27 cellular contexts compared by ENCODE assay signal in genomic region chr10:113907166-113907565, GRCh38. TPM values are rescaled to one million over a fixed set of nuclear protein-coding genes. Genes with fewer than 3 reads are reported as not detected.
A peak's percentile ranks its signal among the peaks of the same experiment; 100 is the strongest.
DNase-seq lines count a peak whose midpoint lies in the region; ATAC-seq and TF ChIP-seq lines count a peak whose summit lies in the region.
"Had no signal": no experiment of that assay in that cellular context is flagged by ENCODE, and none has a peak within 500 bp of the region (broad histone marks: within the 10 kb centered on the region; RNA-seq: fewer than 3 reads in every experiment).

No MANE protein-coding gene starts in this region.

- no peaks in the 10 kb centered on the region for H3K9me3 ChIP-seq in SJCRH30 (replicated peaks)
- no peaks in the 10 kb centered on the region for H3K9me3 ChIP-seq in trophoblast cell (ENCODE audit: insufficient read depth, low read depth, low read length)
- H3K9me3 ChIP-seq: gastrocnemius medialis, stomach, upper lobe of right lung had no signal

- no peak overlapping the region for H3K18ac ChIP-seq in trophoblast cell (ENCODE audit: low read length)

- no peak overlapping the region for H3K4me3 ChIP-seq in SJCRH30
- H3K4me3 ChIP-seq in choroid plexus epithelial cell (ENCODE audit: low read depth, low read length): no peak overlapping the region
- H3K4me3 ChIP-seq in trophoblast cell (ENCODE audit: low read depth, low read length): no peak overlapping the region
- H3K4me3 ChIP-seq: dorsolateral prefrontal cortex, gastrocnemius medialis, lung, stomach, upper lobe of right lung had no signal

- H3K14ac ChIP-seq in trophoblast cell (ENCODE audit: low read length): no peak overlapping the region

- H3K4me1 ChIP-seq in SJCRH30 (peaks cover 15% of the 10 kb centered on the region; the same call in 1 of the 2 replicates), trophoblast cell (ENCODE audit: control insufficient read depth in 1 of 2, insufficient read depth in 2 of 2, low read length in 2 of 2) (no peaks in the 10 kb centered on the region)
- H3K4me1 ChIP-seq: gastrocnemius medialis had no signal

- no peak overlapping the region for H2AFZ ChIP-seq in trophoblast cell (ENCODE audit: insufficient read depth, low read length, poor library complexity)

- H3K79me1 ChIP-seq in trophoblast cell (ENCODE audit: low read length): no peaks in the 10 kb centered on the region

- H2BK12ac ChIP-seq in trophoblast cell (ENCODE audit: low read length): no peak overlapping the region

- peaks cover 25% of the 10 kb centered on the region for H3K36me3 Mint-ChIP-seq in type B pancreatic cell

- H3K9ac ChIP-seq in trophoblast cell (ENCODE audit: low read length): no peak overlapping the region
- H3K9ac ChIP-seq: KMS-11 had no signal

- H2AK5ac ChIP-seq in trophoblast cell (ENCODE audit: low read length): no peak overlapping the region

- no peak overlapping the region for H4K12ac ChIP-seq in trophoblast cell (ENCODE audit: low read depth, low read length)

- no peak overlapping the region for H2BK5ac ChIP-seq in trophoblast cell (ENCODE audit: low read depth, low read length, poor library complexity)

- no peaks in the 10 kb centered on the region for H3K79me2 ChIP-seq in trophoblast cell (ENCODE audit: control insufficient read depth, insufficient read depth, low read length, poor library complexity)

- DNase-seq in EL: peak; percentile 21
- peak; percentile 8 to 63 for DNase-seq in SJCRH30
- DNase-seq in choroid plexus epithelial cell (ENCODE audit: low read depth): peak; percentile 95
- DNase-seq in trophoblast cell: peak; percentile 3 to 31
- no peak for DNase-seq in hypothalamus (lab: John Stamatoyannopoulos, UW)
- no peak for DNase-seq in type B pancreatic cell (ENCODE audit: extremely low spot score, unreplicated experiment)
- DNase-seq in activated naive CD4-positive, alpha-beta T cell treated with Interleukin-2 at 50 U/mL for 16 hours: no peak
- DNase-seq: activated B cell treated with CpG ODN at 0.5 μM for 24 hours; activated CD4-positive, alpha-beta T cell treated with anti-CD3 and anti-CD28 coated beads, Interleukin-2, amount 50 U/mL, for 48 hours; activated effector memory CD4-positive, alpha-beta T cell treated with Interleukin-2 at 50 U/mL for 16 hours; activated naive CD8-positive, alpha-beta T cell treated with anti-CD3 and anti-CD28 coated beads, Interleukin-2, amount 50 U/mL, for 24 hours; caudate nucleus; dorsolateral prefrontal cortex; gastrocnemius medialis; H7; islet precursor cell; MV-4-11; NCI-H187 treated with DMSO at 0.1 percent for 48 hours; NCI-H526 treated with DMSO at 0.1 percent for 48 hours; nucleus accumbens; RPMI8226; stomach; upper lobe of right lung had no signal

- H3K4ac ChIP-seq in trophoblast cell (ENCODE audit: low read depth, low read length): no peak overlapping the region

- ATAC-seq in HG03097 (IDR thresholded peaks at IDR 0.05; ENCODE audit: low FRiP score, unreplicated experiment): no peak
- ATAC-seq: activated naive CD8-positive, alpha-beta T cell treated with anti-CD3 and anti-CD28 coated beads, Interleukin-2, amount 50 U/mL, for 24 hours; gastrocnemius medialis; upper lobe of right lung had no signal

- H4K8ac ChIP-seq in trophoblast cell (ENCODE audit: low read depth, low read length): no peak overlapping the region

- no peaks in the 10 kb centered on the region for H3K9me3 Mint-ChIP-seq in type B pancreatic cell
- H3K9me3 Mint-ChIP-seq: activated B cell treated with CpG ODN at 0.5 μM for 24 hours; activated naive CD8-positive, alpha-beta T cell treated with anti-CD3 and anti-CD28 coated beads, Interleukin-2, amount 50 U/mL, for 24 hours had no signal

- WGBS in trophoblast cell (ENCODE audit: extremely low coverage, insufficient coverage, insufficient read length): no CpG with 5 or more reads among the region's 3 CpGs

- no peaks in the 10 kb centered on the region for H3K27me3 Mint-ChIP-seq in type B pancreatic cell
- H3K27me3 Mint-ChIP-seq: activated B cell treated with CpG ODN at 0.5 μM for 24 hours; activated naive CD8-positive, alpha-beta T cell treated with anti-CD3 and anti-CD28 coated beads, Interleukin-2, amount 50 U/mL, for 24 hours had no signal

- no peak overlapping the region for H3K27ac Mint-ChIP-seq in type B pancreatic cell
- H3K27ac Mint-ChIP-seq: activated B cell treated with CpG ODN at 0.5 μM for 24 hours; activated naive CD8-positive, alpha-beta T cell treated with anti-CD3 and anti-CD28 coated beads, Interleukin-2, amount 50 U/mL, for 24 hours had no signal

- H3K27me3 ChIP-seq in SJCRH30 (no peaks in the 10 kb centered on the region), trophoblast cell (ENCODE audit: insufficient read depth, low read length) (no peaks in the 10 kb centered on the region)
- H3K27me3 ChIP-seq: dorsolateral prefrontal cortex, gastrocnemius medialis, stomach, upper lobe of right lung had no signal

- H3K4me1 Mint-ChIP-seq in type B pancreatic cell (ENCODE audit: unreplicated experiment): no peaks in the 10 kb centered on the region
- H3K4me1 Mint-ChIP-seq: activated B cell treated with CpG ODN at 0.5 μM for 24 hours; activated naive CD8-positive, alpha-beta T cell treated with anti-CD3 and anti-CD28 coated beads, Interleukin-2, amount 50 U/mL, for 24 hours had no signal

- H3K27ac ChIP-seq in SJCRH30 (peak overlapping the region; percentile 34; the same call in 1 of the 2 replicates), trophoblast cell (ENCODE audit: low read depth, low read length) (no peak overlapping the region)
- H3K27ac ChIP-seq: C4-2B, dorsolateral prefrontal cortex, gastrocnemius medialis, KMS-11, stomach, upper lobe of right lung had no signal

- no peak overlapping the region for H4K91ac ChIP-seq in trophoblast cell (ENCODE audit: low read depth, low read length)

- no peak overlapping the region for H3K23ac ChIP-seq in trophoblast cell (ENCODE audit: low read length)

- TF ChIP-seq CTCF in choroid plexus epithelial cell (conservative IDR thresholded peaks at IDR 0.05; ENCODE audit: low read depth, low read length) (no peak), type B pancreatic cell (conservative IDR thresholded peaks at IDR 0.05) (no peak)

- H3K4me2 ChIP-seq in trophoblast cell (ENCODE audit: low read length): no peak overlapping the region
- H3K4me2 ChIP-seq: KMS-11 had no signal

- H3K36me3 ChIP-seq in SJCRH30 (peaks cover 50% of the 10 kb centered on the region), trophoblast cell (ENCODE audit: control insufficient read depth in 1 of 2, insufficient read depth in 2 of 2, low read length in 2 of 2) (peaks cover 2 to 7% of the 10 kb centered on the region in 2 experiments)

- H3K4me3 Mint-ChIP-seq in type B pancreatic cell: no peak overlapping the region
- H3K4me3 Mint-ChIP-seq: activated B cell treated with CpG ODN at 0.5 μM for 24 hours; activated naive CD8-positive, alpha-beta T cell treated with anti-CD3 and anti-CD28 coated beads, Interleukin-2, amount 50 U/mL, for 24 hours had no signal

- no peak overlapping the region for H2BK120ac ChIP-seq in trophoblast cell (ENCODE audit: insufficient read depth, low read length, poor library complexity)

RNA-seq across cellular contexts. Expression of gene NHLRC2, which starts 52.7 kb away (rescaled TPM):
- total RNA-seq in SJCRH30 (2014; rRNA removed; shearing (Covaris generic)): 22.1 and 28.6 TPM in 2 replicates
- polyA plus RNA-seq in trophoblast cell (2013): 5.0 and 5.2 TPM in 2 replicates
- total RNA-seq in type B pancreatic cell (ENCODE audit: low replicate concordance): 25.4 and 42.2 TPM in 2 replicates

RNA-seq across cellular contexts. Expression of gene DCLRE1A, which starts 53.3 kb away (rescaled TPM):
- 16.7 and 19.7 TPM in 2 replicates for total RNA-seq in SJCRH30 (2014; rRNA removed; shearing (Covaris generic))
- 3.8 and 4.0 TPM in 2 replicates for polyA plus RNA-seq in trophoblast cell (2013)
- total RNA-seq in type B pancreatic cell (ENCODE audit: low replicate concordance): 7.3 and 9.2 TPM in 2 replicates

Comparison
In these comparisons a context has a peak if more than half of its experiments do, and no peak if none do; other contexts are left out.
1. DNase-seq: peak in EL (single experiment), SJCRH30 (2 of 2), choroid plexus epithelial cell (single experiment) and trophoblast cell (2 of 2); none in hypothalamus (0 of 51), type B pancreatic cell (single experiment) and activated naive CD4-positive, alpha-beta T cell treated with Interleukin-2 at 50 U/mL for 16 hours (single experiment).